14 cellular contexts compared by ENCODE assay signal in the genomic region with DNA sequence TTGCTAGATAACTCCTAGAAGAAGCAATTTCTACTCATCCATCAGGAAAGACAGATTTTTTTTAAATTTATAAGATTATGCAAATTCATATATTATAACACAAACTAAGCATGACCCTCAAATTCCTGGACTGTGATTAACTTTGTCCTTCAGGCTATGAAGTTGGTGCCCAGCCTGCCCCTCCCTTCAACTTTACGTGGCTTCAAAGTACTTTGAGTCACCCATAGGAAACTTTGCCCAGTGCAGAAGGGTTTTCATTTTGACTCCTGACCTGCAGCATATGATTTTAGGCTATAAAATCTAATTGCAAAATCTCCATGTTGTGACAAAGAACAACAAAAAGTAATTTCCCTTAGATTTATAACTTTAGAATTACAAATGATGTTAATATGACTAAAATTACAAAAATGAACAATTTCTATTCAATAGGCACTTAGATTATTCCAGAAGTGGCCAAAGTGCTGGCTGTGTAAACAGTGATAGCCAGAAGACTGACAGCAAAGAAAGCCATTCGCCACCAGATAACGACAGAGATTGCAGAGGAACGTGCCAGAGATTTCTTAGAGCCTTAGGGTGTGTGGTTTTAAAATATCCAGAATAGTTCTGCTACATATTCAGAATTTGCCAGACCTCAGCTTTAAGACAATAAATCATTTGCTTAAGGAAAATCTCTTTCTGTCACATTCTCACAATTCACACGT.
A peak's percentile ranks its signal among the peaks of the same experiment; 100 is the strongest.
DNase-seq lines count a peak whose midpoint lies in the region; ATAC-seq and TF ChIP-seq lines count a peak whose summit lies in the region.
"Had no signal": no experiment of that assay in that cellular context is flagged by ENCODE, and none has a peak within 500 bp of the region (broad histone marks: within the 10 kb centered on the region; RNA-seq: fewer than 3 reads in every experiment).

No MANE protein-coding gene starts in this region.

- H3K36me3 ChIP-seq in SJSA1, result no peaks in the 10 kb centered on the region

- no peaks in the 10 kb centered on the region for H3K27me3 Mint-ChIP-seq in osteocyte (ENCODE audit: unreplicated experiment)
- H3K27me3 Mint-ChIP-seq: brain had no signal

- H3K9me3 Mint-ChIP-seq in osteocyte (ENCODE audit: unreplicated experiment), result no peaks in the 10 kb centered on the region
- H3K9me3 Mint-ChIP-seq: activated T-cell treated with anti-CD3 and anti-CD28 coated beads, Interleukin-2, amount 50 U/mL, for 4 hours had no signal

- peaks cover 45% of the 10 kb centered on the region for H3K4me1 ChIP-seq in SJSA1 (replicated peaks)

- peak overlapping the region; percentile 15 for H3K27ac ChIP-seq in SJSA1
- H3K27ac ChIP-seq: SK-N-MC had no signal

- peaks cover 3% of the 10 kb centered on the region for H3K36me3 Mint-ChIP-seq in osteocyte (ENCODE audit: unreplicated experiment)

- H3K27me3 ChIP-seq in SJSA1 (replicated peaks), result no peaks in the 10 kb centered on the region

- peak overlapping the region; percentile 56 for H3K27ac Mint-ChIP-seq in osteocyte (ENCODE audit: unreplicated experiment)
- H3K27ac Mint-ChIP-seq: brain had no signal

- no peaks in the 10 kb centered on the region for H3K9me3 ChIP-seq in SJSA1 (replicated peaks)

- ATAC-seq in HG03095 (IDR thresholded peaks at IDR 0.05; ENCODE audit: unreplicated experiment) (no peak), GM18867 (IDR thresholded peaks at IDR 0.05; ENCODE audit: unreplicated experiment) (no peak)
- ATAC-seq: activated T-cell treated with anti-CD3 and anti-CD28 coated beads, Interleukin-2, amount 50 U/mL, for 4 hours had no signal

- H3K4me3 ChIP-seq in SJSA1 (no peak overlapping the region), fibroblast of mammary gland (ENCODE audit: control insufficient read depth, low read depth, low read length) (no peak overlapping the region)
- H3K4me3 ChIP-seq: SK-N-MC had no signal

- H3K4me3 Mint-ChIP-seq in osteocyte (ENCODE audit: unreplicated experiment), result peak overlapping the region; percentile 16
- H3K4me3 Mint-ChIP-seq: activated T-cell treated with anti-CD3 and anti-CD28 coated beads, Interleukin-2, amount 50 U/mL, for 4 hours; brain had no signal

- peaks cover 59% of the 10 kb centered on the region for H3K4me1 Mint-ChIP-seq in osteocyte (ENCODE audit: unreplicated experiment)

- DNase-seq in GM04504 (ENCODE audit: low read depth) (peak; percentile 92), SJSA1 (ENCODE audit: low read depth in 1 of 2, low spot score in 2 of 2) (peak in 1 of 2 experiments; percentile 63), fibroblast of mammary gland (ENCODE audit: low read depth) (peak; percentile 61), osteocyte (ENCODE audit: extremely low spot score, unreplicated experiment) (no peak), GM19238 (ENCODE audit: insufficient read length, low spot score) (no peak), NCI-H2081 treated with DMSO at 0.1 percent for 48 hours (lab: John Stamatoyannopoulos, UW) (no peak)
- DNase-seq: activated T-cell treated with anti-CD3 and anti-CD28 coated beads, Interleukin-2, amount 50 U/mL, for 4 hours; erythroblast; islet precursor cell; NCI-H526 had no signal

- no peak for TF ChIP-seq CTCF in fibroblast of mammary gland (conservative IDR thresholded peaks at IDR 0.05; ENCODE audit: control insufficient read depth, insufficient read depth, low read depth, low read length)
- TF ChIP-seq CTCF in osteocyte (IDR thresholded peaks at IDR 0.05), result no peak

Comparison
In these comparisons a context has a peak if more than half of its experiments do, and no peak if none do; other contexts are left out.
1. DNase-seq: peak in GM04504 (single experiment) and fibroblast of mammary gland (single experiment); none in osteocyte (single experiment), GM19238 (single experiment) and NCI-H2081 treated with DMSO at 0.1 percent for 48 hours (single experiment).